ENCODE assay signal across 14 cellular contexts in genomic region chr11:9214765-9215164, GRCh38. TPM values are rescaled to one million over a fixed set of nuclear protein-coding genes. Genes with fewer than 3 reads are reported as not detected.
DNase-seq lines count a peak whose midpoint lies in the region; ATAC-seq, FAIRE-seq and TF ChIP-seq lines count a peak whose summit lies in the region.
"Had no signal": no experiment of that assay in that cellular context is flagged by ENCODE, and none has a peak within 500 bp of the region (broad histone marks: within the 10 kb centered on the region; RNA-seq: fewer than 3 reads in every experiment).

No MANE protein-coding gene starts in this region.

- H3K27me3 ChIP-seq in PC-3 (ENCODE audit: low read length) (no peaks in the 10 kb centered on the region), H1 (replicated peaks in 1 of 4; ENCODE audit: control insufficient read depth in 3 of 4, extremely low read depth in 1 of 4, insufficient read depth in 3 of 4, low read length in 3 of 4) (no peaks in the 10 kb centered on the region), right cardiac atrium (ENCODE audit: control insufficient read depth, insufficient read depth) (no peaks in the 10 kb centered on the region)

- H4K91ac ChIP-seq in H1 (replicated peaks; ENCODE audit: insufficient read length, low read length): no peak overlapping the region

- no peaks in the 10 kb centered on the region for H4K20me1 ChIP-seq in PC-3 (ENCODE audit: low read length)
- peaks cover 0 to 10% of the 10 kb centered on the region in 2 experiments for H4K20me1 ChIP-seq in H1 (replicated peaks in 1 of 2; ENCODE audit: control insufficient read depth in 1 of 2, insufficient read depth in 2 of 2, low read length in 2 of 2)

- H3K9ac ChIP-seq in PC-3 (ENCODE audit: low read length) (no peak overlapping the region), H1 (replicated peaks in 1 of 4; ENCODE audit: extremely low read depth in 1 of 4, low read depth in 3 of 4, low read length in 3 of 4) (no peak overlapping the region)

- no peak overlapping the region for H3K14ac ChIP-seq in H1 (ENCODE audit: insufficient read length)

- H3K9me3 ChIP-seq in PC-3 (ENCODE audit: low read length) (no peaks in the 10 kb centered on the region), H1 (ENCODE audit: insufficient read depth in 2 of 2, low read depth in 1 of 2, low read length in 1 of 2) (no peaks in the 10 kb centered on the region), right cardiac atrium (ENCODE audit: control insufficient read depth, low read length) (no peaks in the 10 kb centered on the region)

- DNase-seq in activated CD4-positive, alpha-beta T cell treated with anti-CD3 and anti-CD28 coated beads, Interleukin-2, amount 10 ng/mL, durations not matched to agents 7 days and 5 days: no peak
- DNase-seq in activated CD4-positive, alpha-beta T cell treated with anti-CD3 and anti-CD28 coated beads for 4 hours: no peak
- DNase-seq in PC-3 (peak; percentile 4), H1 (ENCODE audit: low read depth in 1 of 2, low spot score in 2 of 2) (no peak), progenitor cell of endocrine pancreas (ENCODE audit: low spot score, unreplicated experiment) (no peak), amniotic stem cell (lab: John Stamatoyannopoulos, UW) (no peak), right cardiac atrium (no peak)
- DNase-seq: effector CD8-positive, alpha-beta T cell; NCI-H1092 treated with DMSO at 0.1 percent for 48 hours; NCI-H510A treated with DMSO at 0.1 percent for 48 hours; SIG-M5; stimulated activated CD4-positive, alpha-beta T cell treated with anti-CD3 and anti-CD28 coated beads, Interleukin-12 subunit alpha, Interleukin-12 subunit beta, amount 100 ng/mL, for 4 hours had no signal

- intact Hi-C loops in PC-3 (cut with micrococcal nuclease) (no loop called here), right cardiac atrium (cut with DNase I) (no loop called here)

- no peak overlapping the region for H3K18ac ChIP-seq in H1 (ENCODE audit: extremely low read depth, low read length)

- no peak for TF ChIP-seq POLR2A in H1 (IDR thresholded peaks at IDR 0.05; ENCODE audit: control extremely low read depth in 1 of 2, low read depth in 2 of 2, low read length in 2 of 2)

- TF ChIP-seq CTCF in PC-3 (conservative IDR thresholded peaks at IDR 0.05; ENCODE audit: low read depth, low read length): no peak
- no peak for TF ChIP-seq CTCF in H1 (IDR thresholded peaks at IDR 0.05; ENCODE audit: control extremely low read depth in 1 of 3, insufficient read depth in 1 of 3, low read depth in 1 of 3, low read length in 3 of 3)
- no peak for TF ChIP-seq CTCF in progenitor cell of endocrine pancreas (IDR thresholded peaks at IDR 0.05; ENCODE audit: unreplicated experiment)

- no peak for TF ChIP-seq RAD21 in H1 (IDR thresholded peaks at IDR 0.05 in 1 of 2, conservative IDR thresholded peaks at IDR 0.05 in 1 of 2; ENCODE audit: low read depth in 2 of 2, low read length in 2 of 2)

- H2BK12ac ChIP-seq in H1 (ENCODE audit: low read depth, low read length): no peak overlapping the region

- no peaks in the 10 kb centered on the region for H3F3A ChIP-seq in PC-3 (ENCODE audit: low read length, unreplicated experiment)

- no peak overlapping the region for H3K56ac ChIP-seq in H1 (replicated peaks; ENCODE audit: insufficient read length, low read depth, low read length)

- H3K4me1 ChIP-seq in PC-3 (ENCODE audit: insufficient read depth, low read length) (peaks cover 11% of the 10 kb centered on the region; the same call in 1 of the 2 replicates), H1 (replicated peaks in 1 of 4; ENCODE audit: control insufficient read depth in 3 of 4, insufficient read depth in 4 of 4, low read length in 3 of 4) (peaks cover 0 to 4% (median 0%) of the 10 kb centered on the region in 4 experiments; a peak in 2 of 7 replicates), right cardiac atrium (ENCODE audit: control insufficient read depth, insufficient read depth, low read length) (peaks cover 6% of the 10 kb centered on the region)

- POLR2A ChIA-PET in activated CD4-positive, alpha-beta T cell treated with anti-CD3 and anti-CD28 coated beads, Interleukin-2, amount 10 ng/mL, durations not matched to agents 7 days and 5 days (lab: Charles Lee): interaction anchor here (0.6 kb wide), 1 partner anchor 15 kb away, joined by 3 read pairs; no protein-coding TSS in a partner anchor
- POLR2A ChIA-PET in PC-3 (lab: Charles Lee; ENCODE audit: unreplicated experiment) (no interaction called here), H1 (lab: Charles Lee; ENCODE audit: partially characterized antibody) (interaction anchor here (0.6 to 1.4 kb wide), 3 partner anchors 61 to 250 kb away, joined by 3 to 5 read pairs (median 3); partner anchors contain the start of gene ZNF143)

- H3K36me3 ChIP-seq in PC-3 (ENCODE audit: low read depth, low read length) (no peaks in the 10 kb centered on the region), H1 (ENCODE audit: control insufficient read depth in 2 of 4, insufficient read depth in 4 of 4, low read length in 3 of 4) (no peaks in the 10 kb centered on the region)

- WGBS in H1 (ENCODE audit: extremely low coverage in 1 of 2, insufficient coverage in 1 of 2, insufficient read length in 1 of 2, insufficient replicate concordance in 2 of 2, low coverage in 1 of 2, low lambda C conversion rate in 2 of 2, missing lambda C conversion rate in 1 of 2), 2 experiments: 97% methylated on average over 5 of the region's 5 CpGs; no CpG with 5 or more reads in 1 of the 2 experiments
- 86% methylated on average over 5 of the region's 5 CpGs for WGBS in right cardiac atrium

- no peak overlapping the region for H4K8ac ChIP-seq in H1 (ENCODE audit: extremely low read depth, insufficient read depth, low read length)

- peaks cover 2% of the 10 kb centered on the region; the same call in 1 of the 2 replicates for H3K79me1 ChIP-seq in H1 (ENCODE audit: low read depth, low read length)

- H3K9me2 ChIP-seq in PC-3 (replicated peaks; ENCODE audit: low read length): no peaks in the 10 kb centered on the region

- no peak for TF ChIP-seq EP300 in H1 (IDR thresholded peaks at IDR 0.05; ENCODE audit: borderline replicate concordance in 1 of 2, low read depth in 2 of 2, low read length in 2 of 2)

- ATAC-seq in PC-3 (0 out of 2 replicates have a peak, but pooled peaks have one; percentile 18), GM19023 (IDR thresholded peaks at IDR 0.05; ENCODE audit: unreplicated experiment) (no peak), right cardiac atrium (no peak)

- no peaks in the 10 kb centered on the region for H3K27me3 Mint-ChIP-seq in activated CD4-positive, alpha-beta T cell treated with anti-CD3 and anti-CD28 coated beads, Interleukin-2, amount 10 ng/mL, durations not matched to agents 7 days and 5 days
- no peaks in the 10 kb centered on the region for H3K27me3 Mint-ChIP-seq in progenitor cell of endocrine pancreas

- peaks cover 54% of the 10 kb centered on the region for H3K4me1 Mint-ChIP-seq in activated CD4-positive, alpha-beta T cell treated with anti-CD3 and anti-CD28 coated beads, Interleukin-2, amount 10 ng/mL, durations not matched to agents 7 days and 5 days
- peaks cover 11% of the 10 kb centered on the region for H3K4me1 Mint-ChIP-seq in progenitor cell of endocrine pancreas (ENCODE audit: low read depth)

- H3K27ac Mint-ChIP-seq in activated CD4-positive, alpha-beta T cell treated with anti-CD3 and anti-CD28 coated beads, Interleukin-2, amount 10 ng/mL, durations not matched to agents 7 days and 5 days: peak overlapping the region; percentile 65
- peak overlapping the region; percentile 34 for H3K27ac Mint-ChIP-seq in progenitor cell of endocrine pancreas

- no peak overlapping the region for H2BK120ac ChIP-seq in H1 (replicated peaks; ENCODE audit: low read depth, low read length)

- no peak overlapping the region for H2AK5ac ChIP-seq in H1 (ENCODE audit: low read depth, low read length)

- H4K5ac ChIP-seq in H1 (ENCODE audit: insufficient read length, low read depth, low read length): no peak overlapping the region

- H3K4me3 Mint-ChIP-seq in activated CD4-positive, alpha-beta T cell treated with anti-CD3 and anti-CD28 coated beads, Interleukin-2, amount 10 ng/mL, durations not matched to agents 7 days and 5 days: no peak overlapping the region
- H3K4me3 Mint-ChIP-seq in progenitor cell of endocrine pancreas (ENCODE audit: low read depth): no peak overlapping the region

- H3K23ac ChIP-seq in H1 (ENCODE audit: insufficient read length): no peak overlapping the region

- peaks cover 1% of the 10 kb centered on the region for H3K36me3 Mint-ChIP-seq in activated CD4-positive, alpha-beta T cell treated with anti-CD3 and anti-CD28 coated beads, Interleukin-2, amount 10 ng/mL, durations not matched to agents 7 days and 5 days (ENCODE audit: low read depth)
- H3K36me3 Mint-ChIP-seq in progenitor cell of endocrine pancreas (ENCODE audit: insufficient read depth): no peaks in the 10 kb centered on the region

- no peak overlapping the region for H3K4ac ChIP-seq in H1 (replicated peaks; ENCODE audit: insufficient read length, low read depth, low read length)

- no peak for FAIRE-seq in H1 (lab: Jason Lieb, UNC)

- no peak overlapping the region for H2BK15ac ChIP-seq in H1 (ENCODE audit: low read length)

- H3K79me2 ChIP-seq in PC-3 (ENCODE audit: low read length) (peaks cover 70% of the 10 kb centered on the region), H1 (ENCODE audit: control insufficient read depth in 1 of 2, insufficient read depth in 2 of 2, low read length in 2 of 2) (peaks cover 5 to 86% of the 10 kb centered on the region in 2 experiments; a peak in 3 of 4 replicates)

- H2AFZ ChIP-seq in PC-3 (ENCODE audit: low read length): no peak overlapping the region
- H2AFZ ChIP-seq in H1 (ENCODE audit: low read length): no peak overlapping the region

- no peaks in the 10 kb centered on the region for H3K9me3 Mint-ChIP-seq in activated CD4-positive, alpha-beta T cell treated with anti-CD3 and anti-CD28 coated beads, Interleukin-2, amount 10 ng/mL, durations not matched to agents 7 days and 5 days
- no peaks in the 10 kb centered on the region for H3K9me3 Mint-ChIP-seq in progenitor cell of endocrine pancreas (ENCODE audit: low read depth)

- no peaks in the 10 kb centered on the region for H3K23me2 ChIP-seq in H1 (ENCODE audit: low read depth, low read length)

- CTCF ChIA-PET in activated CD4-positive, alpha-beta T cell treated with anti-CD3 and anti-CD28 coated beads, Interleukin-2, amount 10 ng/mL, durations not matched to agents 7 days and 5 days (lab: Charles Lee): no interaction called here
- CTCF ChIA-PET in PC-3 (lab: Charles Lee) (no interaction called here), H1 (lab: Charles Lee; ENCODE audit: partially characterized antibody) (interaction anchor here (1.5 kb wide), 1 partner anchor 39 kb away, joined by 4 read pairs; no protein-coding TSS in a partner anchor)

- H2BK20ac ChIP-seq in H1 (ENCODE audit: low read length): no peak overlapping the region

- no peak overlapping the region for H3K4me2 ChIP-seq in PC-3 (ENCODE audit: low read length)
- no peak overlapping the region for H3K4me2 ChIP-seq in H1 (ENCODE audit: insufficient read depth in 1 of 2, low read depth in 2 of 2, low read length in 2 of 2)

- H3K27ac ChIP-seq in PC-3 (ENCODE audit: low read length) (no peak overlapping the region), H1 (ENCODE audit: low read depth, low read length) (no peak overlapping the region), right cardiac atrium (ENCODE audit: low read length) (no peak overlapping the region)
- H3K27ac ChIP-seq: HL-60 had no signal

- no TSS peak for BruUV-seq in PC-3 (replicated peaks; lab: Mats Ljungman, UMichigan)

- H2BK5ac ChIP-seq in H1 (ENCODE audit: low read depth, low read length): no peak overlapping the region

- H3K4me3 ChIP-seq in PC-3 (ENCODE audit: low read length) (no peak overlapping the region), H1 (ENCODE audit: extremely low read depth in 1 of 4, insufficient read depth in 2 of 4, low read depth in 3 of 4, low read length in 4 of 4) (no peak overlapping the region), right cardiac atrium (ENCODE audit: low read length) (no peak overlapping the region)

RNA-seq across cellular contexts. Expression of gene DENND5A, which starts 50.4 kb away (rescaled TPM):
- 10 to 100 TPM; 70.2 to 93.5 TPM for total RNA-seq in activated CD4-positive, alpha-beta T cell treated with anti-CD3 and anti-CD28 coated beads, Interleukin-2, amount 10 ng/mL, durations not matched to agents 7 days and 5 days
- total RNA-seq in PC-3 (2014; rRNA removed) (37.7 and 46.9 TPM in 2 replicates), progenitor cell of endocrine pancreas (74.6 and 75.3 TPM in 2 replicates), right cardiac atrium (100 to 1,000 TPM in 1 of 4 donors, 10 to 100 TPM in 3; 84.9 to 121 (median 93.3) TPM)
- 65.7 and 69.2 TPM in 2 replicates for total RNA-seq in H1 (2021; fragmentation: NEBNext Ultra II Directional; extraction: Animal tissue kit (Norgen Biotek cat#: 25700))
- polyA plus RNA-seq in H1 (2011; rRNA removed) (139 and 141 TPM in 2 replicates), right cardiac atrium (50.6 TPM)
- 123 TPM for polyA plus RNA-seq in H1 (2011; cell fraction: cytosol; rRNA removed)
- 203 TPM for polyA plus RNA-seq in H1 (2011; cell fraction: nucleus; rRNA removed)
- polyA plus RNA-seq in H1 (2012, experiment 1 of 2): 58.2 to 75.3 TPM (median 62.3 TPM) in 4 replicates
- polyA plus RNA-seq in H1 (2012, experiment 2 of 2): 10.3 TPM
- 34.2 TPM for polyA plus RNA-seq in H1 (2013, experiment 1 of 2)
- 33.9 TPM for polyA plus RNA-seq in H1 (2013, experiment 2 of 2)
- polyA minus RNA-seq in H1 (2011; rRNA and poly(A)+ RNA removed): 417 and 473 TPM in 2 replicates
- polyA minus RNA-seq in H1 (2011; cell fraction: cytosol; rRNA and poly(A)+ RNA removed): 84.7 TPM
- 195 TPM for polyA minus RNA-seq in H1 (2011; cell fraction: nucleus; rRNA and poly(A)+ RNA removed)
